Comparison of ENCODE assay signal across 1 cellular context in genomic region chr15:43777293-43777819, GRCh38.
TF ChIP-seq lines count a peak whose summit lies in the region.

No MANE protein-coding gene starts in this region.

TF ChIP-seq in HepG2, 621 proteins besides CTCF, POLR2A, EP300 and RAD21 (continued from another document and continues in another):
- no peak for TF ChIP-seq ZNF512B (CRISPR knock-in tag; IDR thresholded peaks at IDR 0.05; ENCODE audit: borderline replicate concordance)
- TF ChIP-seq, protein P1, sequence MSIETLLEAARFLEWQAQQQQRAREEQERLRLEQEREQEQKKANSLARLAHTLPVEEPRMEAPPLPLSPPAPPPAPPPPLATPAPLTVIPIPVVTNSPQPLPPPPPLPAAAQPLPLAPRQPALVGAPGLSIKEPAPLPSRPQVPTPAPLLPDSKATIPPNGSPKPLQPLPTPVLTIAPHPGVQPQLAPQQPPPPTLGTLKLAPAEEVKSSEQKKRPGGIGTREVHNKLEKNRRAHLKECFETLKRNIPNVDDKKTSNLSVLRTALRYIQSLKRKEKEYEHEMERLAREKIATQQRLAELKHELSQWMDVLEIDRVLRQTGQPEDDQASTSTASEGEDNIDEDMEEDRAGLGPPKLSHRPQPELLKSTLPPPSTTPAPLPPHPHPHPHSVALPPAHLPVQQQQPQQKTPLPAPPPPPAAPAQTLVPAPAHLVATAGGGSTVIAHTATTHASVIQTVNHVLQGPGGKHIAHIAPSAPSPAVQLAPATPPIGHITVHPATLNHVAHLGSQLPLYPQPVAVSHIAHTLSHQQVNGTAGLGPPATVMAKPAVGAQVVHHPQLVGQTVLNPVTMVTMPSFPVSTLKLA (IDR thresholded peaks at IDR 0.05) = no peak
- no peak for TF ChIP-seq ZNF160 (CRISPR knock-in tag; IDR thresholded peaks at IDR 0.05)
- 0 out of 2 replicates have a peak, but pooled peaks have one; percentile 41 for TF ChIP-seq KLF6 (CRISPR knock-in tag; IDR thresholded peaks at IDR 0.05)
- no peak for TF ChIP-seq ZNF317 (CRISPR knock-in tag; IDR thresholded peaks at IDR 0.05)
- TF ChIP-seq FIP1L1 (IDR thresholded peaks at IDR 0.05; ENCODE audit: borderline replicate concordance, insufficient read depth, low read depth, low read length) = no peak
- no peak for TF ChIP-seq ATF1 (CRISPR knock-in tag; IDR thresholded peaks at IDR 0.05)
- no peak for TF ChIP-seq ZSCAN5A (CRISPR knock-in tag; IDR thresholded peaks at IDR 0.05; ENCODE audit: borderline replicate concordance)
- TF ChIP-seq ZNF225 (CRISPR knock-in tag; IDR thresholded peaks at IDR 0.05) = no peak
- no peak for TF ChIP-seq ZNF75D (CRISPR knock-in tag; IDR thresholded peaks at IDR 0.05; ENCODE audit: borderline replicate concordance)
- TF ChIP-seq, protein P2, sequence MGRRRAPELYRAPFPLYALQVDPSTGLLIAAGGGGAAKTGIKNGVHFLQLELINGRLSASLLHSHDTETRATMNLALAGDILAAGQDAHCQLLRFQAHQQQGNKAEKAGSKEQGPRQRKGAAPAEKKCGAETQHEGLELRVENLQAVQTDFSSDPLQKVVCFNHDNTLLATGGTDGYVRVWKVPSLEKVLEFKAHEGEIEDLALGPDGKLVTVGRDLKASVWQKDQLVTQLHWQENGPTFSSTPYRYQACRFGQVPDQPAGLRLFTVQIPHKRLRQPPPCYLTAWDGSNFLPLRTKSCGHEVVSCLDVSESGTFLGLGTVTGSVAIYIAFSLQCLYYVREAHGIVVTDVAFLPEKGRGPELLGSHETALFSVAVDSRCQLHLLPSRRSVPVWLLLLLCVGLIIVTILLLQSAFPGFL (CRISPR knock-in tag; IDR thresholded peaks at IDR 0.05) = no peak
- TF ChIP-seq ATF6 (CRISPR knock-in tag; conservative IDR thresholded peaks at IDR 0.05) = no peak
- peak; percentile 56; the same call in 1 of the 2 replicates for TF ChIP-seq ZNF788 (CRISPR knock-in tag; IDR thresholded peaks at IDR 0.05; ENCODE audit: borderline replicate concordance)
- no peak for TF ChIP-seq CC2D1A (CRISPR knock-in tag; IDR thresholded peaks at IDR 0.05)
- no peak for TF ChIP-seq DNMT3B (CRISPR knock-in tag; conservative IDR thresholded peaks at IDR 0.05)
- TF ChIP-seq ZEB1 (IDR thresholded peaks at IDR 0.05; ENCODE audit: insufficient replicate concordance, low read depth) = no peak
- TF ChIP-seq POGZ (CRISPR knock-in tag; IDR thresholded peaks at IDR 0.05) = no peak
- TF ChIP-seq SKI (IDR thresholded peaks at IDR 0.05; ENCODE audit: partially characterized antibody) = no peak
- no peak for TF ChIP-seq ZBTB25 (CRISPR knock-in tag; IDR thresholded peaks at IDR 0.05)
- TF ChIP-seq MAF1 (CRISPR knock-in tag; IDR thresholded peaks at IDR 0.05; ENCODE audit: borderline replicate concordance) = no peak
- peak; percentile 92 for TF ChIP-seq HNRNPL (IDR thresholded peaks at IDR 0.05; ENCODE audit: low read depth, low read length)
- TF ChIP-seq, protein P3, sequence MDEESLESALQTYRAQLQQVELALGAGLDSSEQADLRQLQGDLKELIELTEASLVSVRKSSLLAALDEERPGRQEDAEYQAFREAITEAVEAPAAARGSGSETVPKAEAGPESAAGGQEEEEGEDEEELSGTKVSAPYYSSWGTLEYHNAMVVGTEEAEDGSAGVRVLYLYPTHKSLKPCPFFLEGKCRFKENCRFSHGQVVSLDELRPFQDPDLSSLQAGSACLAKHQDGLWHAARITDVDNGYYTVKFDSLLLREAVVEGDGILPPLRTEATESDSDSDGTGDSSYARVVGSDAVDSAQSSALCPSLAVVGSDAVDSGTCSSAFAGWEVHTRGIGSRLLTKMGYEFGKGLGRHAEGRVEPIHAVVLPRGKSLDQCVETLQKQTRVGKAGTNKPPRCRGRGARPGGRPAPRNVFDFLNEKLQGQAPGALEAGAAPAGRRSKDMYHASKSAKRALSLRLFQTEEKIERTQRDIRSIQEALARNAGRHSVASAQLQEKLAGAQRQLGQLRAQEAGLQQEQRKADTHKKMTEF (CRISPR knock-in tag; IDR thresholded peaks at IDR 0.05) = 0 out of 2 replicates have a peak, but pooled peaks have one; percentile 45
- TF ChIP-seq NFIC (IDR thresholded peaks at IDR 0.05; ENCODE audit: low read length) = no peak
- TF ChIP-seq, protein P4, sequence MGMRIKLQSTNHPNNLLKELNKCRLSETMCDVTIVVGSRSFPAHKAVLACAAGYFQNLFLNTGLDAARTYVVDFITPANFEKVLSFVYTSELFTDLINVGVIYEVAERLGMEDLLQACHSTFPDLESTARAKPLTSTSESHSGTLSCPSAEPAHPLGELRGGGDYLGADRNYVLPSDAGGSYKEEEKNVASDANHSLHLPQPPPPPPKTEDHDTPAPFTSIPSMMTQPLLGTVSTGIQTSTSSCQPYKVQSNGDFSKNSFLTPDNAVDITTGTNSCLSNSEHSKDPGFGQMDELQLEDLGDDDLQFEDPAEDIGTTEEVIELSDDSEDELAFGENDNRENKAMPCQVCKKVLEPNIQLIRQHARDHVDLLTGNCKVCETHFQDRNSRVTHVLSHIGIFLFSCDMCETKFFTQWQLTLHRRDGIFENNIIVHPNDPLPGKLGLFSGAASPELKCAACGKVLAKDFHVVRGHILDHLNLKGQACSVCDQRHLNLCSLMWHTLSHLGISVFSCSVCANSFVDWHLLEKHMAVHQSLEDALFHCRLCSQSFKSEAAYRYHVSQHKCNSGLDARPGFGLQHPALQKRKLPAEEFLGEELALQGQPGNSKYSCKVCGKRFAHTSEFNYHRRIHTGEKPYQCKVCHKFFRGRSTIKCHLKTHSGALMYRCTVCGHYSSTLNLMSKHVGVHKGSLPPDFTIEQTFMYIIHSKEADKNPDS (CRISPR knock-in tag; IDR thresholded peaks at IDR 0.05) = no peak
- TF ChIP-seq ZNF460 (CRISPR knock-in tag; IDR thresholded peaks at IDR 0.05; ENCODE audit: borderline replicate concordance) = peak; percentile 37; the same call in 1 of the 2 replicates
- TF ChIP-seq ZNF333 (CRISPR knock-in tag; IDR thresholded peaks at IDR 0.05; ENCODE audit: borderline replicate concordance) = no peak
- TF ChIP-seq ZSCAN21 (CRISPR knock-in tag; IDR thresholded peaks at IDR 0.05; ENCODE audit: borderline replicate concordance) = no peak
- TF ChIP-seq SOX13 (IDR thresholded peaks at IDR 0.05) = no peak
- no peak for TF ChIP-seq SOX13 (CRISPR knock-in tag; conservative IDR thresholded peaks at IDR 0.05 in 1 of 2, IDR thresholded peaks at IDR 0.05 in 1 of 2)
- TF ChIP-seq NR2C2 (CRISPR knock-in tag; IDR thresholded peaks at IDR 0.05; ENCODE audit: borderline replicate concordance) = no peak
- no peak for TF ChIP-seq SIX4 (CRISPR knock-in tag; IDR thresholded peaks at IDR 0.05)
- TF ChIP-seq NONO (IDR thresholded peaks at IDR 0.05) = no peak
- TF ChIP-seq NONO (CRISPR knock-in tag; conservative IDR thresholded peaks at IDR 0.05) = peak; percentile 28; the same call in 1 of the 2 replicates
- no peak for TF ChIP-seq ZNF207 (IDR thresholded peaks at IDR 0.05; ENCODE audit: borderline replicate concordance)
- no peak for TF ChIP-seq TBL1XR1 (IDR thresholded peaks at IDR 0.05; ENCODE audit: borderline replicate concordance, low read length, partially characterized antibody)
- TF ChIP-seq GZF1 (CRISPR knock-in tag; IDR thresholded peaks at IDR 0.05) = no peak
- no peak for TF ChIP-seq ZNF660 (CRISPR knock-in tag; IDR thresholded peaks at IDR 0.05; ENCODE audit: borderline replicate concordance, low read depth)
- TF ChIP-seq CREM (IDR thresholded peaks at IDR 0.05) = no peak
- no peak for TF ChIP-seq CREM (CRISPR knock-in tag; IDR thresholded peaks at IDR 0.05)
- TF ChIP-seq EZH2 (conservative IDR thresholded peaks at IDR 0.05; ENCODE audit: low read depth, low read length) = no peak
- TF ChIP-seq TOPORS (CRISPR knock-in tag; IDR thresholded peaks at IDR 0.05) = no peak
- no peak for TF ChIP-seq MED13 (CRISPR knock-in tag; IDR thresholded peaks at IDR 0.05)
- TF ChIP-seq PRDM10 (CRISPR knock-in tag; IDR thresholded peaks at IDR 0.05; ENCODE audit: low read depth) = no peak
- TF ChIP-seq ZMYM4 (CRISPR knock-in tag; IDR thresholded peaks at IDR 0.05) = peak; percentile 48; the same call in 1 of the 2 replicates
- no peak for TF ChIP-seq PRPF4 (IDR thresholded peaks at IDR 0.05; ENCODE audit: low read depth, low read length, poor library complexity, severe bottlenecking)
- no peak for TF ChIP-seq ZFP36L1 (CRISPR knock-in tag; IDR thresholded peaks at IDR 0.05)
- no peak for TF ChIP-seq RBAK (CRISPR knock-in tag; IDR thresholded peaks at IDR 0.05)
- TF ChIP-seq TCF7L2 (IDR thresholded peaks at IDR 0.05; ENCODE audit: low read depth, low read length) = no peak
